Comparison of ENCODE assay signal across 1 cellular context in the genomic region with DNA sequence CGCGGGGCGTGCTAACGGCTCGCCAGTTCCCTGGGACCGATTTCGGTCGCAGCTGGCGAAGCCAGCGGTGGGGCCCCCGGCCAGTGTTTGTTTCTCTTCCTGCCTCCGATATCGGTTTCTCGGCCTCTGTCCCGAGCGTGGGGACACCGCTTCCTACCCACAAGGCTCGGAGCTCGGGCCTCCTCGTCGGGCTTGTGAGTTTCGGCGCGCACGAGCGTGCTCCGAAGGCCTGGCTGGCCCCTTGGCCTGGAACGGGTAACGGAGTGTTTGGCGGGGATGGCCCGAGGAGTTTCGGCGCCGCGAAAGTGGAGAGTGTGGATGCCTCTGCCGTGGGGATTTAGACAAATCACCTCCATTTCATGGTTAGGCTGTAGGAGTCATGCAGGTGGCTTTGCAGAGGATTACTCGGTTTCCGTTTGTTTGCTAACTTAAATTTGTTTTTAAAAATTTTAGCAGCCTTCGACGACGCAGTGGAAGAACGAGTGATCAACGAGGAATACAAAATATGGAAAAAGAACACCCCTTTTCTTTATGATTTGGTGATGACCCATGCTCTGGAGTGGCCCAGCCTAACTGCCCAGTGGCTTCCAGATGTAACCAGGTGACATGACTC.
TF ChIP-seq lines count a peak whose summit lies in the region.

No MANE protein-coding gene starts in this region.

TF ChIP-seq in K562, 482 proteins besides CTCF, POLR2A, EP300 and RAD21 (continued from another document and continues in another):
- TF ChIP-seq SMAD2 (IDR thresholded peaks at IDR 0.05; ENCODE audit: low read depth, low read length): no peak
- no peak for TF ChIP-seq ZNF696 (CRISPR knock-in tag; conservative IDR thresholded peaks at IDR 0.05)
- no peak for TF ChIP-seq ZNF699 (CRISPR knock-in tag; IDR thresholded peaks at IDR 0.05; ENCODE audit: insufficient replicate concordance)
- TF ChIP-seq KLF16 (IDR thresholded peaks at IDR 0.05): no peak
- no peak for TF ChIP-seq DDX20 (tag; IDR thresholded peaks at IDR 0.05; ENCODE audit: low read depth)
- TF ChIP-seq, protein P1, sequence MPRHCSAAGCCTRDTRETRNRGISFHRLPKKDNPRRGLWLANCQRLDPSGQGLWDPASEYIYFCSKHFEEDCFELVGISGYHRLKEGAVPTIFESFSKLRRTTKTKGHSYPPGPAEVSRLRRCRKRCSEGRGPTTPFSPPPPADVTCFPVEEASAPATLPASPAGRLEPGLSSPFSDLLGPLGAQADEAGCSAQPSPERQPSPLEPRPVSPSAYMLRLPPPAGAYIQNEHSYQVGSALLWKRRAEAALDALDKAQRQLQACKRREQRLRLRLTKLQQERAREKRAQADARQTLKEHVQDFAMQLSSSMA (CRISPR knock-in tag; IDR thresholded peaks at IDR 0.05): no peak
- no peak for TF ChIP-seq ZNF584 (CRISPR knock-in tag; IDR thresholded peaks at IDR 0.05; ENCODE audit: low read depth)
- TF ChIP-seq ZNF282 (CRISPR knock-in tag; IDR thresholded peaks at IDR 0.05): no peak
- no peak for TF ChIP-seq ZBTB7A (IDR thresholded peaks at IDR 0.05; ENCODE audit: borderline replicate concordance, control insufficient read depth, low read depth, low read length)
- TF ChIP-seq TAL1 (IDR thresholded peaks at IDR 0.05): no peak
- TF ChIP-seq PKNOX1 (IDR thresholded peaks at IDR 0.05): no peak
- no peak for TF ChIP-seq CBFA2T2 (conservative IDR thresholded peaks at IDR 0.05)
- TF ChIP-seq ZNF165 (CRISPR knock-in tag; IDR thresholded peaks at IDR 0.05; ENCODE audit: borderline replicate concordance): peak; percentile 26; the same call in 1 of the 2 replicates
- no peak for TF ChIP-seq PTRF (tag; IDR thresholded peaks at IDR 0.05)
- no peak for TF ChIP-seq PTBP1 (IDR thresholded peaks at IDR 0.05; ENCODE audit: low read depth, low read length)
- TF ChIP-seq NFE2L1 (tag; IDR thresholded peaks at IDR 0.05; ENCODE audit: borderline replicate concordance, low read depth): no peak
- TF ChIP-seq IFI16 (CRISPR knock-in tag; IDR thresholded peaks at IDR 0.05): no peak
- TF ChIP-seq ZC3H4 (CRISPR knock-in tag; IDR thresholded peaks at IDR 0.05; ENCODE audit: borderline replicate concordance): peak; percentile 86; the same call in 1 of the 2 replicates
- TF ChIP-seq, protein P2, sequence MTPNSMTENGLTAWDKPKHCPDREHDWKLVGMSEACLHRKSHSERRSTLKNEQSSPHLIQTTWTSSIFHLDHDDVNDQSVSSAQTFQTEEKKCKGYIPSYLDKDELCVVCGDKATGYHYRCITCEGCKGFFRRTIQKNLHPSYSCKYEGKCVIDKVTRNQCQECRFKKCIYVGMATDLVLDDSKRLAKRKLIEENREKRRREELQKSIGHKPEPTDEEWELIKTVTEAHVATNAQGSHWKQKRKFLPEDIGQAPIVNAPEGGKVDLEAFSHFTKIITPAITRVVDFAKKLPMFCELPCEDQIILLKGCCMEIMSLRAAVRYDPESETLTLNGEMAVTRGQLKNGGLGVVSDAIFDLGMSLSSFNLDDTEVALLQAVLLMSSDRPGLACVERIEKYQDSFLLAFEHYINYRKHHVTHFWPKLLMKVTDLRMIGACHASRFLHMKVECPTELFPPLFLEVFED (CRISPR knock-in tag; conservative IDR thresholded peaks at IDR 0.05): peak; percentile 63; the same call in 1 of the 2 replicates
- TF ChIP-seq POLR3A (IDR thresholded peaks at IDR 0.05; ENCODE audit: borderline replicate concordance, extremely low read depth, insufficient read depth, insufficient read length): no peak
- no peak for TF ChIP-seq NCOA1 (IDR thresholded peaks at IDR 0.05; ENCODE audit: low read depth)
- TF ChIP-seq, protein P3, sequence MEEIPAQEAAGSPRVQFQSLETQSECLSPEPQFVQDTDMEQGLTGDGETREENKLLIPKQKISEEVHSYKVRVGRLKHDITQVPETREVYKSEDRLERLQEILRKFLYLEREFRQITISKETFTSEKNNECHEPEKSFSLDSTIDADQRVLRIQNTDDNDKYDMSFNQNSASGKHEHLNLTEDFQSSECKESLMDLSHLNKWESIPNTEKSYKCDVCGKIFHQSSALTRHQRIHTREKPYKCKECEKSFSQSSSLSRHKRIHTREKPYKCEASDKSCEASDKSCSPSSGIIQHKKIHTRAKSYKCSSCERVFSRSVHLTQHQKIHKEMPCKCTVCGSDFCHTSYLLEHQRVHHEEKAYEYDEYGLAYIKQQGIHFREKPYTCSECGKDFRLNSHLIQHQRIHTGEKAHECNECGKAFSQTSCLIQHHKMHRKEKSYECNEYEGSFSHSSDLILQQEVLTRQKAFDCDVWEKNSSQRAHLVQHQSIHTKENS (CRISPR knock-in tag; IDR thresholded peaks at IDR 0.05): no peak
- TF ChIP-seq BCLAF1 (IDR thresholded peaks at IDR 0.05; ENCODE audit: borderline replicate concordance in 1 of 2, control insufficient read depth in 1 of 2, low read depth in 2 of 2, low read length in 1 of 2): no peak
- TF ChIP-seq HIVEP1 (CRISPR knock-in tag; IDR thresholded peaks at IDR 0.05): peak; percentile 74
- TF ChIP-seq ZNF589 (CRISPR knock-in tag; IDR thresholded peaks at IDR 0.05; ENCODE audit: low read depth): no peak
- TF ChIP-seq ZNF224 (CRISPR knock-in tag; IDR thresholded peaks at IDR 0.05): 0 out of 2 replicates have a peak, but pooled peaks have one; percentile 78
- no peak for TF ChIP-seq BRF2 (IDR thresholded peaks at IDR 0.05; ENCODE audit: borderline replicate concordance, insufficient read depth, insufficient read length)
- TF ChIP-seq, protein P4, sequence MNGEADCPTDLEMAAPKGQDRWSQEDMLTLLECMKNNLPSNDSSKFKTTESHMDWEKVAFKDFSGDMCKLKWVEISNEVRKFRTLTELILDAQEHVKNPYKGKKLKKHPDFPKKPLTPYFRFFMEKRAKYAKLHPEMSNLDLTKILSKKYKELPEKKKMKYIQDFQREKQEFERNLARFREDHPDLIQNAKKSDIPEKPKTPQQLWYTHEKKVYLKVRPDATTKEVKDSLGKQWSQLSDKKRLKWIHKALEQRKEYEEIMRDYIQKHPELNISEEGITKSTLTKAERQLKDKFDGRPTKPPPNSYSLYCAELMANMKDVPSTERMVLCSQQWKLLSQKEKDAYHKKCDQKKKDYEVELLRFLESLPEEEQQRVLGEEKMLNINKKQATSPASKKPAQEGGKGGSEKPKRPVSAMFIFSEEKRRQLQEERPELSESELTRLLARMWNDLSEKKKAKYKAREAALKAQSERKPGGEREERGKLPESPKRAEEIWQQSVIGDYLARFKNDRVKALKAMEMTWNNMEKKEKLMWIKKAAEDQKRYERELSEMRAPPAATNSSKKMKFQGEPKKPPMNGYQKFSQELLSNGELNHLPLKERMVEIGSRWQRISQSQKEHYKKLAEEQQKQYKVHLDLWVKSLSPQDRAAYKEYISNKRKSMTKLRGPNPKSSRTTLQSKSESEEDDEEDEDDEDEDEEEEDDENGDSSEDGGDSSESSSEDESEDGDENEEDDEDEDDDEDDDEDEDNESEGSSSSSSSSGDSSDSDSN (IDR thresholded peaks at IDR 0.05; ENCODE audit: borderline replicate concordance in 1 of 2, low read depth in 2 of 2, low read length in 2 of 2): peak; percentile 10 to 55; a peak in 2 of 4 replicates
- TF ChIP-seq ZBTB33 (CRISPR knock-in tag; IDR thresholded peaks at IDR 0.05): no peak; the same call in 1 of the 2 replicates
- no peak for TF ChIP-seq ASH1L (IDR thresholded peaks at IDR 0.05; ENCODE audit: borderline replicate concordance, low read depth, partially characterized antibody)
- no peak for TF ChIP-seq HDAC8 (tag; IDR thresholded peaks at IDR 0.05)
- TF ChIP-seq KLF10 (CRISPR knock-in tag; IDR thresholded peaks at IDR 0.05): no peak
- TF ChIP-seq, protein P5, sequence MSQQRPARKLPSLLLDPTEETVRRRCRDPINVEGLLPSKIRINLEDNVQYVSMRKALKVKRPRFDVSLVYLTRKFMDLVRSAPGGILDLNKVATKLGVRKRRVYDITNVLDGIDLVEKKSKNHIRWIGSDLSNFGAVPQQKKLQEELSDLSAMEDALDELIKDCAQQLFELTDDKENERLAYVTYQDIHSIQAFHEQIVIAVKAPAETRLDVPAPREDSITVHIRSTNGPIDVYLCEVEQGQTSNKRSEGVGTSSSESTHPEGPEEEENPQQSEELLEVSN (IDR thresholded peaks at IDR 0.05; ENCODE audit: borderline replicate concordance in 1 of 2, extremely low read depth in 1 of 2, insufficient read depth in 1 of 2, insufficient read length in 1 of 2, low read depth in 1 of 2, low read length in 1 of 2, poor library complexity in 1 of 2, severe bottlenecking in 1 of 2): peak in 1 of 2 experiments; percentile 67
- TF ChIP-seq ZNF232 (CRISPR knock-in tag; IDR thresholded peaks at IDR 0.05): no peak
- TF ChIP-seq BACH1 (tag; IDR thresholded peaks at IDR 0.05): no peak
- no peak for TF ChIP-seq ZNF785 (CRISPR knock-in tag; IDR thresholded peaks at IDR 0.05)
- TF ChIP-seq, protein P6, sequence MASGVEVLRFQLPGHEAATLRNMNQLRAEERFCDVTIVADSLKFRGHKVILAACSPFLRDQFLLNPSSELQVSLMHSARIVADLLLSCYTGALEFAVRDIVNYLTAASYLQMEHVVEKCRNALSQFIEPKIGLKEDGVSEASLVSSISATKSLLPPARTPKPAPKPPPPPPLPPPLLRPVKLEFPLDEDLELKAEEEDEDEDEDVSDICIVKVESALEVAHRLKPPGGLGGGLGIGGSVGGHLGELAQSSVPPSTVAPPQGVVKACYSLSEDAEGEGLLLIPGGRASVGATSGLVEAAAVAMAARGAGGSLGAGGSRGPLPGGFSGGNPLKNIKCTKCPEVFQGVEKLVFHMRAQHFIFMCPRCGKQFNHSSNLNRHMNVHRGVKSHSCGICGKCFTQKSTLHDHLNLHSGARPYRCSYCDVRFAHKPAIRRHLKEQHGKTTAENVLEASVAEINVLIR (CRISPR knock-in tag; IDR thresholded peaks at IDR 0.05): no peak
- no peak for TF ChIP-seq NCOA4 (IDR thresholded peaks at IDR 0.05; ENCODE audit: partially characterized antibody)
- TF ChIP-seq TEAD4 (IDR thresholded peaks at IDR 0.05; ENCODE audit: low read length): no peak
- TF ChIP-seq TEAD4 (CRISPR knock-in tag; IDR thresholded peaks at IDR 0.05; ENCODE audit: borderline replicate concordance): no peak
- TF ChIP-seq SP1 (CRISPR knock-in tag; IDR thresholded peaks at IDR 0.05): no peak
- TF ChIP-seq, protein P7, sequence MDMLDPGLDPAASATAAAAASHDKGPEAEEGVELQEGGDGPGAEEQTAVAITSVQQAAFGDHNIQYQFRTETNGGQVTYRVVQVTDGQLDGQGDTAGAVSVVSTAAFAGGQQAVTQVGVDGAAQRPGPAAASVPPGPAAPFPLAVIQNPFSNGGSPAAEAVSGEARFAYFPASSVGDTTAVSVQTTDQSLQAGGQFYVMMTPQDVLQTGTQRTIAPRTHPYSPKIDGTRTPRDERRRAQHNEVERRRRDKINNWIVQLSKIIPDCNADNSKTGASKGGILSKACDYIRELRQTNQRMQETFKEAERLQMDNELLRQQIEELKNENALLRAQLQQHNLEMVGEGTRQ (CRISPR knock-in tag; IDR thresholded peaks at IDR 0.05): no peak
- TF ChIP-seq NFYB (IDR thresholded peaks at IDR 0.05; ENCODE audit: extremely low read depth, insufficient read length): no peak
- no peak for TF ChIP-seq NFATC3 (IDR thresholded peaks at IDR 0.05)
- TF ChIP-seq MCM3 (IDR thresholded peaks at IDR 0.05): no peak
- TF ChIP-seq ESRRA (IDR thresholded peaks at IDR 0.05; ENCODE audit: borderline replicate concordance, low read depth): no peak
- TF ChIP-seq NR2C1 (IDR thresholded peaks at IDR 0.05): no peak
- TF ChIP-seq NR2C1 (tag; IDR thresholded peaks at IDR 0.05): no peak
